In genomic region chr10:94194256-94194655, GRCh38 we compare ENCODE assay signal across 14 cellular contexts.
DNase-seq lines count a peak whose midpoint lies in the region; ATAC-seq and TF ChIP-seq lines count a peak whose summit lies in the region.
"Had no signal": no experiment of that assay in that cellular context is flagged by ENCODE, and none has a peak within 500 bp of the region (broad histone marks: within the 10 kb centered on the region; RNA-seq: fewer than 3 reads in every experiment).

No MANE protein-coding gene starts in this region.

- H3K79me2 ChIP-seq in PC-3 (ENCODE audit: low read length) (no peaks in the 10 kb centered on the region), osteoblast (ENCODE audit: insufficient read depth, low read length) (no peaks in the 10 kb centered on the region)

- H3K36me3 ChIP-seq in PC-3 (ENCODE audit: low read depth, low read length): no peaks in the 10 kb centered on the region
- H3K36me3 ChIP-seq in osteoblast (ENCODE audit: insufficient read depth, low read length): no peaks in the 10 kb centered on the region
- no peaks in the 10 kb centered on the region for H3K36me3 ChIP-seq in effector memory CD4-positive, alpha-beta T cell (ENCODE audit: control insufficient read depth, insufficient read depth, low read length)

- TF ChIP-seq CTCF in PC-3 (conservative IDR thresholded peaks at IDR 0.05; ENCODE audit: low read depth, low read length) (peak; percentile 23; the same call in 1 of the 2 replicates), osteoblast (IDR thresholded peaks at IDR 0.05; ENCODE audit: extremely low read depth, low read depth, low read length) (no peak)

- DNase-seq in EL (peak; percentile 85), PC-3 (peak; percentile 35), epithelial cell of prostate (ENCODE audit: low read depth, low spot score) (peak; percentile 46), osteoblast (ENCODE audit: insufficient read length, low spot score, missing footprints) (no peak), SW 1271 (lab: John Stamatoyannopoulos, UW) (no peak)
- DNase-seq in effector memory CD4-positive, alpha-beta T cell: no peak
- DNase-seq: activated CD4-positive, alpha-beta memory T cell treated with anti-CD3 and anti-CD28 coated beads for 36 hours; activated gamma-delta T cell; dorsolateral prefrontal cortex; GDM1; naive B cell; NCI-H187 treated with DMSO at 0.1 percent for 48 hours had no signal

- H2AFZ ChIP-seq in PC-3 (ENCODE audit: low read length): no peak overlapping the region
- H2AFZ ChIP-seq in osteoblast (ENCODE audit: low read length): no peak overlapping the region

- H3K9ac ChIP-seq in PC-3 (ENCODE audit: low read length): no peak overlapping the region

- H3K4me1 ChIP-seq in PC-3 (ENCODE audit: insufficient read depth, low read length) (peaks cover 12% of the 10 kb centered on the region), osteoblast (ENCODE audit: insufficient read depth, low read length) (peaks cover 26% of the 10 kb centered on the region)
- no peaks in the 10 kb centered on the region for H3K4me1 ChIP-seq in effector memory CD4-positive, alpha-beta T cell (ENCODE audit: control insufficient read depth, insufficient read depth, low read length, poor library complexity, severe bottlenecking)

- no peak overlapping the region for H3K4me2 ChIP-seq in PC-3 (ENCODE audit: low read length)
- peak overlapping the region; percentile 43 for H3K4me2 ChIP-seq in osteoblast (ENCODE audit: insufficient read depth, low read length)

- H3K27me3 ChIP-seq in PC-3 (ENCODE audit: low read length) (no peaks in the 10 kb centered on the region), osteoblast (ENCODE audit: insufficient read depth, low read length) (no peaks in the 10 kb centered on the region)
- no peaks in the 10 kb centered on the region for H3K27me3 ChIP-seq in effector memory CD4-positive, alpha-beta T cell (replicated peaks; ENCODE audit: control insufficient read depth, insufficient read depth, low read length, poor library complexity, severe bottlenecking)

- intact Hi-C loops in PC-3 (cut with micrococcal nuclease): no loop called here

- no peak overlapping the region for H3K4me3 ChIP-seq in PC-3 (ENCODE audit: low read length)
- H3K4me3 ChIP-seq in osteoblast (ENCODE audit: insufficient read depth, low read length): peak overlapping the region; percentile 27
- H3K4me3 ChIP-seq in effector memory CD4-positive, alpha-beta T cell (ENCODE audit: insufficient read depth, low read depth, low read length, poor library complexity, severe bottlenecking): no peak overlapping the region
- H3K4me3 ChIP-seq: dorsolateral prefrontal cortex had no signal

- no peaks in the 10 kb centered on the region for H3F3A ChIP-seq in PC-3 (ENCODE audit: low read length, unreplicated experiment)

- no peak overlapping the region for H3K27ac ChIP-seq in PC-3 (ENCODE audit: low read length)
- no peak overlapping the region for H3K27ac ChIP-seq in epithelial cell of prostate
- peak overlapping the region; percentile 43 for H3K27ac ChIP-seq in osteoblast (ENCODE audit: low read depth, low read length)
- no peak overlapping the region for H3K27ac ChIP-seq in effector memory CD4-positive, alpha-beta T cell (ENCODE audit: insufficient read depth, low read length, poor library complexity, severe bottlenecking)

- H3K9me3 ChIP-seq in PC-3 (ENCODE audit: low read length) (no peaks in the 10 kb centered on the region), osteoblast (ENCODE audit: low read depth, low read length) (no peaks in the 10 kb centered on the region)
- no peaks in the 10 kb centered on the region for H3K9me3 ChIP-seq in effector memory CD4-positive, alpha-beta T cell (ENCODE audit: control insufficient read depth, low read length)

- H4K20me1 ChIP-seq in PC-3 (ENCODE audit: low read length): no peaks in the 10 kb centered on the region
- no peaks in the 10 kb centered on the region for H4K20me1 ChIP-seq in osteoblast (ENCODE audit: insufficient read depth, low read length)

- ATAC-seq in PC-3 (peak; percentile 65), HG03565 (IDR thresholded peaks at IDR 0.05; ENCODE audit: unreplicated experiment) (no peak), HG03442 (IDR thresholded peaks at IDR 0.05; ENCODE audit: unreplicated experiment) (no peak)

- CTCF ChIA-PET in PC-3 (lab: Charles Lee): no interaction called here

- H3K9me2 ChIP-seq in PC-3 (replicated peaks; ENCODE audit: low read length): no peaks in the 10 kb centered on the region

- BruUV-seq in PC-3 (replicated peaks; lab: Mats Ljungman, UMichigan): no TSS peak

- POLR2A ChIA-PET in PC-3 (lab: Charles Lee; ENCODE audit: unreplicated experiment): no interaction called here

Comparison
In these comparisons a context has a peak if more than half of its experiments do, and no peak if none do; other contexts are left out.
1. DNase-seq: peak in EL (single experiment), PC-3 (single experiment) and epithelial cell of prostate (single experiment); none in osteoblast (single experiment), SW 1271 (0 of 2) and effector memory CD4-positive, alpha-beta T cell (0 of 3).